In genomic region chr11:32435152-32435480, GRCh38 we compare ENCODE assay signal across 13 cellular contexts. TPM values are rescaled to one million over a fixed set of nuclear protein-coding genes. Genes with fewer than 3 reads are reported as not detected.
A peak's percentile ranks its signal among the peaks of the same experiment; 100 is the strongest.
DNase-seq lines count a peak whose midpoint lies in the region; ATAC-seq, FAIRE-seq and TF ChIP-seq lines count a peak whose summit lies in the region.
"Had no signal": no experiment of that assay in that cellular context is flagged by ENCODE, and none has a peak within 500 bp of the region (broad histone marks: within the 10 kb centered on the region; RNA-seq: fewer than 3 reads in every experiment).

No MANE protein-coding gene starts in this region.

- H3K9me3 ChIP-seq in kidney (ENCODE audit: control insufficient read depth in 1 of 2, low read length in 2 of 2), result no peaks in the 10 kb centered on the region

- H3K4me3 ChIP-seq in kidney epithelial cell (ENCODE audit: low read depth, low read length) (peak overlapping the region; percentile 60), kidney (ENCODE audit: low read length in 2 of 2) (no peak overlapping the region)

- H3K9ac ChIP-seq in kidney (ENCODE audit: low read length in 2 of 2), result no peak overlapping the region

- peak; percentile 43 for DNase-seq in activated naive CD8-positive, alpha-beta T cell treated with anti-CD3 and anti-CD28 coated beads, Interleukin-2, amount 10 ng/mL, durations not matched to agents 7 days and 5 days
- no peak for DNase-seq in activated naive CD8-positive, alpha-beta T cell treated with anti-CD3 and anti-CD28 coated beads for 36 hours
- DNase-seq in activated naive CD8-positive, alpha-beta T cell treated with anti-CD3 and anti-CD28 coated beads, Interleukin-2, amount 50 U/mL, for 24 hours, result peak; percentile 6
- DNase-seq in kidney epithelial cell (ENCODE audit: low read depth) (no peak), urothelium cell line (ENCODE audit: low spot score) (peak; percentile 62), kidney (no peak)
- DNase-seq: GOT3, NCI-H2107 had no signal

- FAIRE-seq in urothelium cell line (lab: Jason Lieb, UNC) (no peak), kidney (lab: Jason Lieb, UNC) (no peak)
- FAIRE-seq: keratinocyte had no signal

- peaks cover 87% of the 10 kb centered on the region for H3K27me3 Mint-ChIP-seq in activated naive CD8-positive, alpha-beta T cell treated with anti-CD3 and anti-CD28 coated beads, Interleukin-2, amount 10 ng/mL, durations not matched to agents 7 days and 5 days
- peaks cover 93% of the 10 kb centered on the region for H3K27me3 Mint-ChIP-seq in activated naive CD8-positive, alpha-beta T cell treated with anti-CD3 and anti-CD28 coated beads for 36 hours
- peaks cover 77% of the 10 kb centered on the region for H3K27me3 Mint-ChIP-seq in activated naive CD8-positive, alpha-beta T cell treated with anti-CD3 and anti-CD28 coated beads, Interleukin-2, amount 50 U/mL, for 24 hours

- no peak for ATAC-seq in activated naive CD8-positive, alpha-beta T cell treated with anti-CD3 and anti-CD28 coated beads, Interleukin-2, amount 10 ng/mL, durations not matched to agents 7 days and 5 days (ENCODE audit: low read depth)
- ATAC-seq in activated naive CD8-positive, alpha-beta T cell treated with anti-CD3 and anti-CD28 coated beads, Interleukin-2, amount 50 U/mL, for 24 hours, result no peak
- ATAC-seq in GM21723 (IDR thresholded peaks at IDR 0.05; ENCODE audit: unreplicated experiment) (no peak), GM18909 (IDR thresholded peaks at IDR 0.05; ENCODE audit: poor library complexity, unreplicated experiment) (no peak)

- intact Hi-C loops in kidney (cut with DNase I), result no loop called here

- peaks cover 0 to 6% of the 10 kb centered on the region in 2 donors for H3K4me1 ChIP-seq in kidney (ENCODE audit: control insufficient read depth in 1 of 2, insufficient read depth in 1 of 2, low read depth in 1 of 2, low read length in 2 of 2)

- H3K36me3 ChIP-seq in kidney epithelial cell (ENCODE audit: control insufficient read depth, insufficient read depth, low read length), result no peaks in the 10 kb centered on the region
- H3K36me3 ChIP-seq in kidney (ENCODE audit: control insufficient read depth in 1 of 2, insufficient read depth in 2 of 2, low read length in 2 of 2), result no peaks in the 10 kb centered on the region

- peaks cover 24% of the 10 kb centered on the region for H3K4me1 Mint-ChIP-seq in activated naive CD8-positive, alpha-beta T cell treated with anti-CD3 and anti-CD28 coated beads, Interleukin-2, amount 10 ng/mL, durations not matched to agents 7 days and 5 days
- H3K4me1 Mint-ChIP-seq in activated naive CD8-positive, alpha-beta T cell treated with anti-CD3 and anti-CD28 coated beads for 36 hours, result peaks cover 38% of the 10 kb centered on the region
- peaks cover 34% of the 10 kb centered on the region for H3K4me1 Mint-ChIP-seq in activated naive CD8-positive, alpha-beta T cell treated with anti-CD3 and anti-CD28 coated beads, Interleukin-2, amount 50 U/mL, for 24 hours

- no peak overlapping the region for H3K27ac Mint-ChIP-seq in activated naive CD8-positive, alpha-beta T cell treated with anti-CD3 and anti-CD28 coated beads, Interleukin-2, amount 10 ng/mL, durations not matched to agents 7 days and 5 days
- H3K27ac Mint-ChIP-seq in activated naive CD8-positive, alpha-beta T cell treated with anti-CD3 and anti-CD28 coated beads for 36 hours, result no peak overlapping the region
- H3K27ac Mint-ChIP-seq in activated naive CD8-positive, alpha-beta T cell treated with anti-CD3 and anti-CD28 coated beads, Interleukin-2, amount 50 U/mL, for 24 hours, result no peak overlapping the region

- peaks cover 92% of the 10 kb centered on the region for H3K27me3 ChIP-seq in kidney epithelial cell (ENCODE audit: control insufficient read depth, insufficient read depth, low read length)

- no peaks in the 10 kb centered on the region for H3K36me3 Mint-ChIP-seq in activated naive CD8-positive, alpha-beta T cell treated with anti-CD3 and anti-CD28 coated beads, Interleukin-2, amount 10 ng/mL, durations not matched to agents 7 days and 5 days
- H3K36me3 Mint-ChIP-seq in activated naive CD8-positive, alpha-beta T cell treated with anti-CD3 and anti-CD28 coated beads for 36 hours, result no peaks in the 10 kb centered on the region
- H3K36me3 Mint-ChIP-seq in activated naive CD8-positive, alpha-beta T cell treated with anti-CD3 and anti-CD28 coated beads, Interleukin-2, amount 50 U/mL, for 24 hours (ENCODE audit: low read depth), result no peaks in the 10 kb centered on the region

- peak overlapping the region in 1 of 2 donors; percentile 51 for H3K27ac ChIP-seq in kidney (ENCODE audit: low read depth in 2 of 2, low read length in 2 of 2)

- H3K9me3 Mint-ChIP-seq in activated naive CD8-positive, alpha-beta T cell treated with anti-CD3 and anti-CD28 coated beads, Interleukin-2, amount 10 ng/mL, durations not matched to agents 7 days and 5 days, result no peaks in the 10 kb centered on the region
- no peaks in the 10 kb centered on the region for H3K9me3 Mint-ChIP-seq in activated naive CD8-positive, alpha-beta T cell treated with anti-CD3 and anti-CD28 coated beads for 36 hours
- H3K9me3 Mint-ChIP-seq in activated naive CD8-positive, alpha-beta T cell treated with anti-CD3 and anti-CD28 coated beads, Interleukin-2, amount 50 U/mL, for 24 hours, result no peaks in the 10 kb centered on the region
- H3K9me3 Mint-ChIP-seq: activated T-helper 1 cell treated with anti-CD3 and anti-CD28 coated beads, Interleukin-12 subunit alpha, Interleukin-12 subunit beta, Interleukin-2, Interleukin-4 antibody, amounts not matched to agents 30 ng/mL and 10 ng/mL and 1 ng/mL, durations not matched to agents 14 hours and 24 hours and 36 hours; T-helper 1 cell treated with Interleukin-12 subunit alpha and Interleukin-12 subunit beta and Interleukin-4 antibody, amounts not matched to agents 30 μg/mL and 1 μg/mL, for 36 hours had no signal

- H3K4me3 Mint-ChIP-seq in activated naive CD8-positive, alpha-beta T cell treated with anti-CD3 and anti-CD28 coated beads, Interleukin-2, amount 10 ng/mL, durations not matched to agents 7 days and 5 days, result no peak overlapping the region
- H3K4me3 Mint-ChIP-seq in activated naive CD8-positive, alpha-beta T cell treated with anti-CD3 and anti-CD28 coated beads for 36 hours, result no peak overlapping the region
- H3K4me3 Mint-ChIP-seq in activated naive CD8-positive, alpha-beta T cell treated with anti-CD3 and anti-CD28 coated beads, Interleukin-2, amount 50 U/mL, for 24 hours, result no peak overlapping the region
- H3K4me3 Mint-ChIP-seq: activated T-helper 1 cell treated with anti-CD3 and anti-CD28 coated beads, Interleukin-12 subunit alpha, Interleukin-12 subunit beta, Interleukin-2, Interleukin-4 antibody, amounts not matched to agents 30 ng/mL and 10 ng/mL and 1 ng/mL, durations not matched to agents 14 hours and 24 hours and 36 hours had no signal

- TF ChIP-seq CTCF in kidney epithelial cell (IDR thresholded peaks at IDR 0.05; ENCODE audit: insufficient read depth, low read length, poor library complexity, severe bottlenecking) (no peak), kidney (IDR thresholded peaks at IDR 0.05; ENCODE audit: borderline replicate concordance, extremely low read depth, insufficient read depth) (no peak)

- POLR2A ChIA-PET in activated naive CD8-positive, alpha-beta T cell treated with anti-CD3 and anti-CD28 coated beads, Interleukin-2, amount 10 ng/mL, durations not matched to agents 7 days and 5 days (lab: Charles Lee), result no interaction called here

RNA-seq across cellular contexts. Expression of gene WT1, which starts 0.2 kb away (rescaled TPM):
- total RNA-seq in activated naive CD8-positive, alpha-beta T cell treated with anti-CD3 and anti-CD28 coated beads, Interleukin-2, amount 10 ng/mL, durations not matched to agents 7 days and 5 days, result not detected
- total RNA-seq in activated naive CD8-positive, alpha-beta T cell treated with anti-CD3 and anti-CD28 coated beads for 36 hours, result not detected
- 8.5 and 12.3 TPM in 2 replicates for total RNA-seq in kidney epithelial cell
- total RNA-seq in kidney, result 0.66 TPM
- 15.0 TPM for polyA plus RNA-seq in kidney (ENCODE audit: insufficient read depth, low read depth, low replicate concordance)
- total RNA-seq: activated T-helper 1 cell treated with anti-CD3 and anti-CD28 coated beads, Interleukin-12 subunit alpha, Interleukin-12 subunit beta, Interleukin-2, Interleukin-4 antibody, amounts not matched to agents 30 ng/mL and 10 ng/mL and 1 ng/mL, durations not matched to agents 14 hours and 24 hours and 36 hours had no signal
- polyA plus RNA-seq: keratinocyte had no signal

Comparison
In these comparisons a context has a peak if more than half of its experiments do, and no peak if none do; other contexts are left out.
1. DNase-seq: peak in activated naive CD8-positive, alpha-beta T cell treated with anti-CD3 and anti-CD28 coated beads, Interleukin-2, amount 10 ng/mL, durations not matched to agents 7 days and 5 days (single experiment), activated naive CD8-positive, alpha-beta T cell treated with anti-CD3 and anti-CD28 coated beads, Interleukin-2, amount 50 U/mL, for 24 hours (single experiment) and urothelium cell line (single experiment); none in activated naive CD8-positive, alpha-beta T cell treated with anti-CD3 and anti-CD28 coated beads for 36 hours (single experiment), kidney epithelial cell (single experiment) and kidney (single experiment).